21 cellular contexts compared by ENCODE assay signal in genomic region chr7:48111596-48111995, GRCh38. TPM values are rescaled to one million over a fixed set of nuclear protein-coding genes. Genes with fewer than 3 reads are reported as not detected.
"Had no signal": no experiment of that assay in that cellular context is flagged by ENCODE, and none has a peak within 500 bp of the region (broad histone marks: within the 10 kb centered on the region; RNA-seq: fewer than 3 reads in every experiment).

No MANE protein-coding gene starts in this region.

- H3K9me3 ChIP-seq: neutrophil, spleen, thoracic aorta had no signal

- H3K27ac Mint-ChIP-seq: activated CD8-positive, alpha-beta T cell treated with anti-CD3 and anti-CD28 coated beads, Interleukin-2, amount 10 ng/mL, durations not matched to agents 7 days and 5 days; activated naive CD4-positive, alpha-beta T cell treated with anti-CD3 and anti-CD28 coated beads, Interleukin-2, amount 50 U/mL, for 24 hours; brain; dendritic cell treated with granulocyte-macrophage colony-stimulating factor and Interleukin-4, amounts not matched to agents 40 ng/mL and 50 ng/mL, for 4 days; memory B cell; type B pancreatic cell had no signal

- H3K27ac ChIP-seq: neutrophil, spleen, thoracic aorta had no signal

- ATAC-seq: activated CD4-positive, CD25-positive, alpha-beta regulatory T cell treated with anti-CD3 and anti-CD28 coated beads, Interleukin-2, amount 50 U/mL, for 24 hours; activated CD8-positive, alpha-beta T cell treated with anti-CD3 and anti-CD28 coated beads, Interleukin-2, amount 10 ng/mL, durations not matched to agents 7 days and 5 days had no signal

- H3K36me3 Mint-ChIP-seq: brain, type B pancreatic cell had no signal

- H3K27me3 Mint-ChIP-seq: activated naive CD4-positive, alpha-beta T cell treated with anti-CD3 and anti-CD28 coated beads, Interleukin-2, amount 50 U/mL, for 24 hours; type B pancreatic cell had no signal

- H3K4me1 Mint-ChIP-seq: brain had no signal

- DNase-seq: activated CD4-positive, alpha-beta T cell treated with anti-CD3 and anti-CD28 coated beads, Interleukin-2, amount 50 U/mL, for 1 hour; activated CD8-positive, alpha-beta T cell treated with anti-CD3 and anti-CD28 coated beads, Interleukin-2, amount 10 ng/mL, durations not matched to agents 7 days and 5 days; activated gamma-delta T cell treated with Interleukin-2 at 50 U/mL for 16 hours; anterior cingulate cortex; caudate nucleus; effector CD4-positive, alpha-beta T cell; foreskin melanocyte; immature natural killer cell; retina; spleen; stimulated activated CD4-positive, alpha-beta T cell treated with anti-CD3 and anti-CD28 coated beads, Interleukin-4, amount 100 ng/mL, for 1 hour; stimulated activated naive CD4-positive, alpha-beta T cell treated with Interleukin-2 at 50 U/mL for 16 hours had no signal

- H3K27me3 ChIP-seq: neutrophil, spleen had no signal

- H3K4me3 ChIP-seq: spleen, thoracic aorta had no signal

- H3K4me3 Mint-ChIP-seq: activated CD8-positive, alpha-beta T cell treated with anti-CD3 and anti-CD28 coated beads, Interleukin-2, amount 10 ng/mL, durations not matched to agents 7 days and 5 days; activated naive CD4-positive, alpha-beta T cell treated with anti-CD3 and anti-CD28 coated beads, Interleukin-2, amount 50 U/mL, for 24 hours; brain; dendritic cell treated with granulocyte-macrophage colony-stimulating factor and Interleukin-4, amounts not matched to agents 40 ng/mL and 50 ng/mL, for 4 days; immature natural killer cell; memory B cell; nephron; type B pancreatic cell had no signal

- H3K9me3 Mint-ChIP-seq: activated naive CD4-positive, alpha-beta T cell treated with anti-CD3 and anti-CD28 coated beads, Interleukin-2, amount 50 U/mL, for 24 hours; dendritic cell treated with granulocyte-macrophage colony-stimulating factor and Interleukin-4, amounts not matched to agents 40 ng/mL and 50 ng/mL, for 4 days; immature natural killer cell; memory B cell; nephron; type B pancreatic cell had no signal

RNA-seq across cellular contexts. Expression of gene ABCA13, which starts 59.7 kb away (rescaled TPM):
- total RNA-seq: thoracic aorta had no signal
- polyA plus RNA-seq: immature natural killer cell had no signal
